In genomic region chr17:3663102-3664011, GRCh38 we compare ENCODE assay signal across 21 cellular contexts. TPM values are rescaled to one million over a fixed set of nuclear protein-coding genes. Genes with fewer than 3 reads are reported as not detected.
DNase-seq lines count a peak whose midpoint lies in the region; ATAC-seq and TF ChIP-seq lines count a peak whose summit lies in the region.
"Had no signal": no experiment of that assay in that cellular context is flagged by ENCODE, and none has a peak within 500 bp of the region (broad histone marks: within the 10 kb centered on the region; RNA-seq: fewer than 3 reads in every experiment).

No MANE protein-coding gene starts in this region.

- H3K4me3 ChIP-seq in tibial nerve = no peak overlapping the region
- H3K4me3 ChIP-seq: Peyer's patch had no signal

- no peaks in the 10 kb centered on the region for H3K9me3 Mint-ChIP-seq in activated CD8-positive, alpha-beta T cell treated with anti-CD3 and anti-CD28 coated beads, Interleukin-2, amount 10 ng/mL, durations not matched to agents 7 days and 5 days (ENCODE audit: insufficient read depth)
- H3K9me3 Mint-ChIP-seq in CD4-positive, alpha-beta T cell = no peaks in the 10 kb centered on the region
- H3K9me3 Mint-ChIP-seq: CD4-positive, CD25-positive, alpha-beta regulatory T cell; IgD-negative memory B cell had no signal

- intact Hi-C loops in Right ventricle myocardium inferior (cut with DNase I) (no loop called here), Right ventricle myocardium superior (cut with DNase I) (no loop called here)
- intact Hi-C loops in CD4-positive, alpha-beta T cell (cut with DNase I, micrococcal nuclease) = no loop called here

- POLR2A ChIA-PET in activated CD8-positive, alpha-beta T cell treated with anti-CD3 and anti-CD28 coated beads, Interleukin-2, amount 10 ng/mL, durations not matched to agents 7 days and 5 days (lab: Charles Lee) = no interaction called here
- POLR2A ChIA-PET in CD4-positive, alpha-beta T cell (lab: Charles Lee) = interaction anchor here (0.6 kb wide), 1 partner anchor 162 kb away, joined by 4 read pairs; no protein-coding TSS in a partner anchor

- H3K9me3 ChIP-seq in tibial nerve = no peaks in the 10 kb centered on the region
- no peaks in the 10 kb centered on the region for H3K9me3 ChIP-seq in CD4-positive, alpha-beta T cell (ENCODE audit: control insufficient read depth, low read length)
- H3K9me3 ChIP-seq: Peyer's patch had no signal

- H3K4me1 ChIP-seq in tibial nerve = peaks cover 4 to 76% (median 38%) of the 10 kb centered on the region in 4 donors

- H3K4me1 Mint-ChIP-seq in activated CD8-positive, alpha-beta T cell treated with anti-CD3 and anti-CD28 coated beads, Interleukin-2, amount 10 ng/mL, durations not matched to agents 7 days and 5 days (ENCODE audit: low read depth) = peaks cover 6% of the 10 kb centered on the region
- peaks cover 2% of the 10 kb centered on the region for H3K4me1 Mint-ChIP-seq in CD4-positive, alpha-beta T cell (ENCODE audit: low read depth)

- TF ChIP-seq EP300 in tibial nerve (IDR thresholded peaks at IDR 0.05) = no peak

- H3K36me3 Mint-ChIP-seq in activated CD8-positive, alpha-beta T cell treated with anti-CD3 and anti-CD28 coated beads, Interleukin-2, amount 10 ng/mL, durations not matched to agents 7 days and 5 days (ENCODE audit: low read depth) = no peaks in the 10 kb centered on the region
- H3K36me3 Mint-ChIP-seq in CD4-positive, alpha-beta T cell (ENCODE audit: low read depth) = no peaks in the 10 kb centered on the region
- H3K36me3 Mint-ChIP-seq: CD4-positive, CD25-positive, alpha-beta regulatory T cell had no signal

- no peak overlapping the region for H3K4me3 Mint-ChIP-seq in activated CD8-positive, alpha-beta T cell treated with anti-CD3 and anti-CD28 coated beads, Interleukin-2, amount 10 ng/mL, durations not matched to agents 7 days and 5 days
- no peak overlapping the region for H3K4me3 Mint-ChIP-seq in CD4-positive, alpha-beta T cell
- H3K4me3 Mint-ChIP-seq: B cell had no signal

- H3K27me3 ChIP-seq in tibial nerve = no peaks in the 10 kb centered on the region
- H3K27me3 ChIP-seq in CD4-positive, alpha-beta T cell (ENCODE audit: control insufficient read depth, insufficient read depth, low read length) = no peaks in the 10 kb centered on the region
- H3K27me3 ChIP-seq: Peyer's patch had no signal

- no peak for TF ChIP-seq POLR2A in tibial nerve (IDR thresholded peaks at IDR 0.05)

- 84 to 86% methylated on average over 23 to 33 of the region's 33 CpGs for WGBS in tibial nerve, 2 donors

- no peaks in the 10 kb centered on the region for H3K27me3 Mint-ChIP-seq in activated CD8-positive, alpha-beta T cell treated with anti-CD3 and anti-CD28 coated beads, Interleukin-2, amount 10 ng/mL, durations not matched to agents 7 days and 5 days (ENCODE audit: low read depth)
- H3K27me3 Mint-ChIP-seq in CD4-positive, alpha-beta T cell = no peaks in the 10 kb centered on the region
- H3K27me3 Mint-ChIP-seq: B cell; CD4-positive, CD25-positive, alpha-beta regulatory T cell; IgD-negative memory B cell had no signal

- ATAC-seq in Right ventricle myocardium inferior (no peak), Right ventricle myocardium superior (ENCODE audit: poor library complexity) (no peak)
- no peak for ATAC-seq in activated CD8-positive, alpha-beta T cell treated with anti-CD3 and anti-CD28 coated beads, Interleukin-2, amount 10 ng/mL, durations not matched to agents 7 days and 5 days
- no peak for ATAC-seq in CD4-positive, alpha-beta T cell (ENCODE audit: poor library complexity)

- H3K27ac ChIP-seq in tibial nerve = peak overlapping the region; percentile 12 to 99 (median 68)
- H3K27ac ChIP-seq in CD4-positive, alpha-beta T cell (ENCODE audit: low read depth, low read length) = no peak overlapping the region
- H3K27ac ChIP-seq: 22Rv1, Peyer's patch had no signal

- H3K27ac Mint-ChIP-seq in activated CD8-positive, alpha-beta T cell treated with anti-CD3 and anti-CD28 coated beads, Interleukin-2, amount 10 ng/mL, durations not matched to agents 7 days and 5 days = no peak overlapping the region
- no peak overlapping the region for H3K27ac Mint-ChIP-seq in CD4-positive, alpha-beta T cell
- H3K27ac Mint-ChIP-seq: B cell; CD4-positive, CD25-positive, alpha-beta regulatory T cell had no signal

- CTCF ChIA-PET in activated CD8-positive, alpha-beta T cell treated with anti-CD3 and anti-CD28 coated beads, Interleukin-2, amount 10 ng/mL, durations not matched to agents 7 days and 5 days (lab: Charles Lee) = interaction anchor here (1.3 kb wide), 1 partner anchor 16 kb away, joined by 3 read pairs; no protein-coding TSS in a partner anchor
- CTCF ChIA-PET in CD4-positive, alpha-beta T cell (lab: Charles Lee) = no interaction called here

- TF ChIP-seq CTCF in tibial nerve (IDR thresholded peaks at IDR 0.05) = no peak
- TF ChIP-seq CTCF in CD4-positive, alpha-beta T cell (IDR thresholded peaks at IDR 0.05) = no peak

- peaks cover 0 to 36% (median 0%) of the 10 kb centered on the region in 3 donors for H3K36me3 ChIP-seq in tibial nerve

- DNase-seq in Right ventricle myocardium inferior (ENCODE audit: missing footprints) = peak; percentile 50
- DNase-seq in Right ventricle myocardium superior = no peak
- DNase-seq in islet precursor cell = peak; percentile 58
- DNase-seq in tibial nerve (ENCODE audit: low spot score in 2 of 2) = no peak
- DNase-seq in activated CD8-positive, alpha-beta T cell treated with anti-CD3 and anti-CD28 coated beads, Interleukin-2, amount 10 ng/mL, durations not matched to agents 7 days and 5 days = no peak
- DNase-seq in CD4-positive, alpha-beta T cell = no peak
- DNase-seq: Calu3; CD4-positive, CD25-positive, alpha-beta regulatory T cell; DMS53; Kasumi-1; NCI-H1105 treated with DMSO at 0.1 percent for 48 hours; NCI-H1694 treated with DMSO at 0.1 percent for 48 hours; NCI-H2107; NCI-H226; NCI-H524 treated with DMSO at 0.1 percent for 48 hours; Peyer's patch; SIG-M5 had no signal

RNA-seq across cellular contexts. Expression of gene TAX1BP3, which starts 5.0 kb away (rescaled TPM):
- total RNA-seq in Right ventricle myocardium inferior (157 TPM), Right ventricle myocardium superior (149 TPM), tibial nerve (100 to 1,000 TPM; 183 to 303 (median 249) TPM)
- 10 to 100 TPM; 16.1 to 18.0 TPM for total RNA-seq in activated CD8-positive, alpha-beta T cell treated with anti-CD3 and anti-CD28 coated beads, Interleukin-2, amount 10 ng/mL, durations not matched to agents 7 days and 5 days
- 1 to 10 TPM; 6.0 to 6.6 TPM for total RNA-seq in CD4-positive, alpha-beta T cell

RNA-seq across cellular contexts. Expression of gene EMC6, which starts 5.3 kb away (rescaled TPM):
- total RNA-seq in Right ventricle myocardium inferior = 65.5 TPM
- total RNA-seq in Right ventricle myocardium superior = 64.6 TPM
- total RNA-seq in tibial nerve = 10 to 100 TPM; 12.6 to 23.4 (median 18.9) TPM
- 10 to 100 TPM; 39.7 to 43.1 TPM for total RNA-seq in activated CD8-positive, alpha-beta T cell treated with anti-CD3 and anti-CD28 coated beads, Interleukin-2, amount 10 ng/mL, durations not matched to agents 7 days and 5 days
- 10 to 100 TPM; 28.8 to 29.6 TPM for total RNA-seq in CD4-positive, alpha-beta T cell

RNA-seq across cellular contexts. Expression of gene CTNS, which starts 26.8 kb away (rescaled TPM):
- 6.6 TPM for total RNA-seq in Right ventricle myocardium inferior
- total RNA-seq in Right ventricle myocardium superior = 5.1 TPM
- 10 to 100 TPM; 42.9 to 62.1 (median 50.6) TPM for total RNA-seq in tibial nerve
- 1 to 10 TPM; 7.7 to 9.7 TPM for total RNA-seq in activated CD8-positive, alpha-beta T cell treated with anti-CD3 and anti-CD28 coated beads, Interleukin-2, amount 10 ng/mL, durations not matched to agents 7 days and 5 days
- 1 to 10 TPM; 3.3 to 4.9 TPM for total RNA-seq in CD4-positive, alpha-beta T cell

RNA-seq across cellular contexts. Expression of gene SHPK, which starts 27.3 kb away (rescaled TPM):
- total RNA-seq in Right ventricle myocardium inferior (4.4 TPM), Right ventricle myocardium superior (4.7 TPM), tibial nerve (10 to 100 TPM; 17.5 to 29.6 (median 22.5) TPM)
- total RNA-seq in activated CD8-positive, alpha-beta T cell treated with anti-CD3 and anti-CD28 coated beads, Interleukin-2, amount 10 ng/mL, durations not matched to agents 7 days and 5 days = 10 to 100 TPM; 12.0 to 12.5 TPM
- total RNA-seq in CD4-positive, alpha-beta T cell = 1 to 10 TPM; 3.4 TPM

RNA-seq across cellular contexts. Expression of gene P2RX5, which starts 32.6 kb away (rescaled TPM):
- 19.4 TPM for total RNA-seq in Right ventricle myocardium inferior
- total RNA-seq in Right ventricle myocardium superior = 13.0 TPM
- under 1 TPM in 1 of 4 donors, not detected in 3; 0.42 TPM for total RNA-seq in tibial nerve
- total RNA-seq in activated CD8-positive, alpha-beta T cell treated with anti-CD3 and anti-CD28 coated beads, Interleukin-2, amount 10 ng/mL, durations not matched to agents 7 days and 5 days = 1 to 10 TPM; 7.8 to 8.1 TPM
- total RNA-seq in CD4-positive, alpha-beta T cell = 10 to 100 TPM; 14.3 to 16.0 TPM
- total RNA-seq: H4 had no signal

Comparison
In these comparisons a context has a peak if more than half of its experiments do, and no peak if none do; other contexts are left out.
1. DNase-seq: peak in Right ventricle myocardium inferior (single experiment) and islet precursor cell (single experiment); none in Right ventricle myocardium superior (single experiment), tibial nerve (0 of 2), activated CD8-positive, alpha-beta T cell treated with anti-CD3 and anti-CD28 coated beads, Interleukin-2, amount 10 ng/mL, durations not matched to agents 7 days and 5 days (single experiment) and CD4-positive, alpha-beta T cell (0 of 10).